ENCODE assay signal across 11 cellular contexts in genomic region chr18:76953186-76953982, GRCh38.
DNase-seq lines count a peak whose midpoint lies in the region; ATAC-seq and TF ChIP-seq lines count a peak whose summit lies in the region.
"Had no signal": no experiment of that assay in that cellular context is flagged by ENCODE, and none has a peak within 500 bp of the region (broad histone marks: within the 10 kb centered on the region; RNA-seq: fewer than 3 reads in every experiment).

No MANE protein-coding gene starts in this region.

- WGBS in psoas muscle, 3 donors = 28 to 51% (median 33%) methylated on average over 15 of the region's 15 CpGs

- TF ChIP-seq CTCF in GM23338 (conservative IDR thresholded peaks at IDR 0.05; ENCODE audit: low read depth in 2 of 2) (no peak), psoas muscle (IDR thresholded peaks at IDR 0.05) (no peak), OCI-LY7 (conservative IDR thresholded peaks at IDR 0.05; ENCODE audit: low read length) (no peak), BE2C (IDR thresholded peaks at IDR 0.05; ENCODE audit: low read depth, low read length) (no peak)

- no peaks in the 10 kb centered on the region for H3K9me2 ChIP-seq in GM23338 (ENCODE audit: insufficient read depth)
- no peaks in the 10 kb centered on the region for H3K9me2 ChIP-seq in OCI-LY7 (ENCODE audit: insufficient read depth, low read length)

- H3K27me3 Mint-ChIP-seq in GM23338 (ENCODE audit: insufficient read depth, low read depth, poor library complexity) = peaks cover 2% of the 10 kb centered on the region

- no peaks in the 10 kb centered on the region for H3F3A ChIP-seq in GM23338 (replicated peaks; ENCODE audit: low read depth)

- H3K36me3 Mint-ChIP-seq in GM23338 (ENCODE audit: low read depth) = peaks cover 23% of the 10 kb centered on the region

- no peak overlapping the region for H3K4me3 Mint-ChIP-seq in GM23338

- H3K4me1 ChIP-seq in GM23338 (ENCODE audit: insufficient read depth) (no peaks in the 10 kb centered on the region), psoas muscle (peaks cover 11% of the 10 kb centered on the region), OCI-LY7 (ENCODE audit: insufficient read depth, low read length, poor library complexity, severe bottlenecking) (no peaks in the 10 kb centered on the region), BE2C (no peaks in the 10 kb centered on the region)

- no peaks in the 10 kb centered on the region for H3K9me3 Mint-ChIP-seq in GM23338

- DNase-seq in GM23338 (ENCODE audit: low spot score) (no peak), SHP77 treated with DMSO at 0.1 percent for 48 hours (lab: John Stamatoyannopoulos, UW) (peak; percentile 4), left ventricle myocardium superior (peak; percentile 85), psoas muscle (peak; percentile 61 to 75), OCI-LY7 (ENCODE audit: low spot score) (no peak), HK-2 (ENCODE audit: unreplicated experiment) (no peak), BE2C (no peak)
- DNase-seq: activated naive CD4-positive, alpha-beta T cell; DMS 273 treated with DMSO at 0.1 percent for 48 hours had no signal

- no peak overlapping the region for H3K4me2 ChIP-seq in GM23338
- no peak overlapping the region for H3K4me2 ChIP-seq in OCI-LY7 (ENCODE audit: low read length)

- peak; percentile 58 for ATAC-seq in GM23338
- ATAC-seq in left ventricle myocardium superior = peak; percentile 85
- ATAC-seq in psoas muscle = peak in 2 of 4 donors; percentile 39 to 62
- ATAC-seq in GM19452 (IDR thresholded peaks at IDR 0.05; ENCODE audit: unreplicated experiment) = no peak

- H3K79me2 ChIP-seq in GM23338 (replicated peaks; ENCODE audit: insufficient read depth) (no peaks in the 10 kb centered on the region), OCI-LY7 (ENCODE audit: insufficient read depth, low read depth, low read length) (no peaks in the 10 kb centered on the region)

- H3K4me1 Mint-ChIP-seq in GM23338 = peaks cover 10% of the 10 kb centered on the region; the same call in 1 of the 3 replicates

- H4K20me1 ChIP-seq in GM23338 (replicated peaks; ENCODE audit: insufficient read depth) (no peaks in the 10 kb centered on the region; the same call in 1 of the 2 replicates), OCI-LY7 (ENCODE audit: insufficient read depth, low read length) (no peaks in the 10 kb centered on the region)

- H3K9me3 ChIP-seq in psoas muscle (no peaks in the 10 kb centered on the region), OCI-LY7 (ENCODE audit: low read length) (no peaks in the 10 kb centered on the region), BE2C (no peaks in the 10 kb centered on the region)
- H3K9me3 ChIP-seq: vagina had no signal

- H3K36me3 ChIP-seq in GM23338 (ENCODE audit: insufficient read depth) = no peaks in the 10 kb centered on the region
- H3K36me3 ChIP-seq in psoas muscle (ENCODE audit: insufficient read depth in 1 of 2, low read depth in 1 of 2) = peaks cover 2 to 65% of the 10 kb centered on the region in 2 donors
- peaks cover 6% of the 10 kb centered on the region for H3K36me3 ChIP-seq in OCI-LY7 (ENCODE audit: insufficient read depth, low read length)
- no peaks in the 10 kb centered on the region for H3K36me3 ChIP-seq in BE2C

- BruUV-seq in OCI-LY7 (replicated peaks; lab: Mats Ljungman, UMichigan) = no TSS peak

- no peak overlapping the region for H2AFZ ChIP-seq in GM23338
- H2AFZ ChIP-seq in OCI-LY7 (ENCODE audit: low read length) = no peak overlapping the region

- no peak overlapping the region for H3K27ac ChIP-seq in GM23338 (ENCODE audit: low read depth)
- no peak overlapping the region for H3K27ac ChIP-seq in psoas muscle
- H3K27ac ChIP-seq in OCI-LY7 (ENCODE audit: low read depth, low read length, poor library complexity, severe bottlenecking) = no peak overlapping the region
- H3K27ac ChIP-seq: vagina had no signal

- POLR2A ChIA-PET in OCI-LY7 (lab: Charles Lee) = no interaction called here

- CTCF ChIA-PET in OCI-LY7 (lab: Charles Lee; ENCODE audit: unreplicated experiment) = no interaction called here

- no peak overlapping the region for H3K27ac Mint-ChIP-seq in GM23338

- no peak overlapping the region for H3K4me3 ChIP-seq in GM23338
- no peak overlapping the region for H3K4me3 ChIP-seq in psoas muscle
- no peak overlapping the region for H3K4me3 ChIP-seq in OCI-LY7 (ENCODE audit: low read depth, low read length, poor library complexity, severe bottlenecking)
- no peak overlapping the region for H3K4me3 ChIP-seq in BE2C (ENCODE audit: low read depth, low read length)
- H3K4me3 ChIP-seq: vagina had no signal

- H3K27me3 ChIP-seq in GM23338 (ENCODE audit: insufficient read depth) (no peaks in the 10 kb centered on the region), psoas muscle (ENCODE audit: insufficient read depth in 3 of 3, low read length in 2 of 3) (no peaks in the 10 kb centered on the region), BE2C (no peaks in the 10 kb centered on the region)
- H3K27me3 ChIP-seq: vagina had no signal

- intact Hi-C loops in left ventricle myocardium superior (cut with micrococcal nuclease) = no loop called here
- intact Hi-C loops in psoas muscle (cut with DNase I) = no loop called here
- intact Hi-C loops in OCI-LY7 (cut with micrococcal nuclease; ENCODE audit: unreplicated experiment) = no loop called here

TF ChIP-seq in GM23338, 12 proteins besides CTCF, POLR2A, EP300 and RAD21 (continues in another document):
- TF ChIP-seq ZNF331 (CRISPR knock-in tag; IDR thresholded peaks at IDR 0.05; ENCODE audit: low read depth) (no peak), ZNF114 (CRISPR knock-in tag; IDR thresholded peaks at IDR 0.05) (no peak), EZH2 (IDR thresholded peaks at IDR 0.05; ENCODE audit: low read depth, unreplicated experiment) (no peak), EZH2phosphoT487 (IDR thresholded peaks at IDR 0.05; ENCODE audit: unreplicated experiment) (no peak), CREB1 (CRISPR knock-in tag; IDR thresholded peaks at IDR 0.05; ENCODE audit: low read depth) (no peak), NANOG (IDR thresholded peaks at IDR 0.05; ENCODE audit: borderline replicate concordance) (no peak), ETS1 (IDR thresholded peaks at IDR 0.05) (no peak), STAT1 (IDR thresholded peaks at IDR 0.05; ENCODE audit: unreplicated experiment) (no peak), JUNB (IDR thresholded peaks at IDR 0.05; ENCODE audit: unreplicated experiment) (no peak)
- TF ChIP-seq, protein P1, sequence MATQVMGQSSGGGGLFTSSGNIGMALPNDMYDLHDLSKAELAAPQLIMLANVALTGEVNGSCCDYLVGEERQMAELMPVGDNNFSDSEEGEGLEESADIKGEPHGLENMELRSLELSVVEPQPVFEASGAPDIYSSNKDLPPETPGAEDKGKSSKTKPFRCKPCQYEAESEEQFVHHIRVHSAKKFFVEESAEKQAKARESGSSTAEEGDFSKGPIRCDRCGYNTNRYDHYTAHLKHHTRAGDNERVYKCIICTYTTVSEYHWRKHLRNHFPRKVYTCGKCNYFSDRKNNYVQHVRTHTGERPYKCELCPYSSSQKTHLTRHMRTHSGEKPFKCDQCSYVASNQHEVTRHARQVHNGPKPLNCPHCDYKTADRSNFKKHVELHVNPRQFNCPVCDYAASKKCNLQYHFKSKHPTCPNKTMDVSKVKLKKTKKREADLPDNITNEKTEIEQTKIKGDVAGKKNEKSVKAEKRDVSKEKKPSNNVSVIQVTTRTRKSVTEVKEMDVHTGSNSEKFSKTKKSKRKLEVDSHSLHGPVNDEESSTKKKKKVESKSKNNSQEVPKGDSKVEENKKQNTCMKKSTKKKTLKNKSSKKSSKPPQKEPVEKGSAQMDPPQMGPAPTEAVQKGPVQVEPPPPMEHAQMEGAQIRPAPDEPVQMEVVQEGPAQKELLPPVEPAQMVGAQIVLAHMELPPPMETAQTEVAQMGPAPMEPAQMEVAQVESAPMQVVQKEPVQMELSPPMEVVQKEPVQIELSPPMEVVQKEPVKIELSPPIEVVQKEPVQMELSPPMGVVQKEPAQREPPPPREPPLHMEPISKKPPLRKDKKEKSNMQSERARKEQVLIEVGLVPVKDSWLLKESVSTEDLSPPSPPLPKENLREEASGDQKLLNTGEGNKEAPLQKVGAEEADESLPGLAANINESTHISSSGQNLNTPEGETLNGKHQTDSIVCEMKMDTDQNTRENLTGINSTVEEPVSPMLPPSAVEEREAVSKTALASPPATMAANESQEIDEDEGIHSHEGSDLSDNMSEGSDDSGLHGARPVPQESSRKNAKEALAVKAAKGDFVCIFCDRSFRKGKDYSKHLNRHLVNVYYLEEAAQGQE (IDR thresholded peaks at IDR 0.05; ENCODE audit: unreplicated experiment) = no peak

Comparison
In these comparisons a context has a peak if more than half of its experiments do, and no peak if none do; other contexts are left out.
1. DNase-seq: peak in SHP77 treated with DMSO at 0.1 percent for 48 hours (single experiment), left ventricle myocardium superior (single experiment) and psoas muscle (2 of 2); none in GM23338 (single experiment), OCI-LY7 (single experiment), HK-2 (single experiment) and BE2C (single experiment).